In genomic region chr19:16625183-16625958, GRCh38 we compare ENCODE assay signal across 1 cellular context.
TF ChIP-seq lines count a peak whose summit lies in the region.

No MANE protein-coding gene starts in this region.

TF ChIP-seq in GM12878, 131 proteins besides CTCF, POLR2A, EP300 and RAD21:
- no peak for TF ChIP-seq HCFC1 (IDR thresholded peaks at IDR 0.05; ENCODE audit: low read length)
- 0 out of 2 replicates have a peak, but pooled peaks have one; percentile 13 for TF ChIP-seq MLLT1 (IDR thresholded peaks at IDR 0.05)
- no peak for TF ChIP-seq YBX1 (IDR thresholded peaks at IDR 0.05)
- TF ChIP-seq DPF2 (IDR thresholded peaks at IDR 0.05), result no peak
- TF ChIP-seq PBX3 (IDR thresholded peaks at IDR 0.05; ENCODE audit: insufficient replicate concordance, low read depth, low read length), result no peak
- no peak for TF ChIP-seq NR2F1 (conservative IDR thresholded peaks at IDR 0.05)
- TF ChIP-seq HDAC2 (IDR thresholded peaks at IDR 0.05), result no peak
- no peak for TF ChIP-seq CUX1 (IDR thresholded peaks at IDR 0.05; ENCODE audit: insufficient replicate concordance, low read depth, low read length)
